1 cellular context compared by ENCODE assay signal in genomic region chr12:4273651-4274395, GRCh38.
TF ChIP-seq lines count a peak whose summit lies in the region.

CCND2 (plus strand) TSS chr12:4273762; CDS start chr12:4274041, 279 bp downstream.

TF ChIP-seq in GM12878, 131 proteins besides CTCF, POLR2A, EP300 and RAD21 (continued from another document and continues in another):
- TF ChIP-seq RELB (IDR thresholded peaks at IDR 0.05; ENCODE audit: low read depth) (peak; percentile 15; the same call in 1 of the 2 replicates), TAF1 (IDR thresholded peaks at IDR 0.05; ENCODE audit: borderline replicate concordance, low read depth, low read length) (peak; percentile 86), ELK1 (IDR thresholded peaks at IDR 0.05; ENCODE audit: low read depth, low read length) (no peak), KAT2A (conservative IDR thresholded peaks at IDR 0.05; ENCODE audit: control insufficient read depth, low read depth, low read length) (no peak), POU2F2 (IDR thresholded peaks at IDR 0.05; ENCODE audit: borderline replicate concordance, low read depth, low read length) (peak; percentile 81), ZNF687 (IDR thresholded peaks at IDR 0.05) (peak; percentile 82), ZBTB40 (IDR thresholded peaks at IDR 0.05; ENCODE audit: borderline replicate concordance) (no peak), RCOR1 (conservative IDR thresholded peaks at IDR 0.05; ENCODE audit: low read depth, low read length) (no peak), PML (IDR thresholded peaks at IDR 0.05; ENCODE audit: low read length) (peak; percentile 51; the same call in 1 of the 2 replicates), IKZF1 (conservative IDR thresholded peaks at IDR 0.05) (peak; percentile 51), MEF2B (IDR thresholded peaks at IDR 0.05; ENCODE audit: partially characterized antibody, poor library complexity, severe bottlenecking) (no peak), ZBED1 (IDR thresholded peaks at IDR 0.05; ENCODE audit: borderline replicate concordance) (0 out of 2 replicates have a peak, but pooled peaks have one; percentile 38), PBX3 (IDR thresholded peaks at IDR 0.05; ENCODE audit: insufficient replicate concordance, low read depth, low read length) (no peak), HSF1 (IDR thresholded peaks at IDR 0.05; ENCODE audit: low read depth, low read length) (no peak), TBL1XR1 (IDR thresholded peaks at IDR 0.05; ENCODE audit: low read depth, low read length) (no peak), JUNB (IDR thresholded peaks at IDR 0.05) (peak; percentile 7; the same call in 1 of the 2 replicates), E2F8 (IDR thresholded peaks at IDR 0.05; ENCODE audit: low read depth, partially characterized antibody) (no peak), SIX5 (IDR thresholded peaks at IDR 0.05; ENCODE audit: low read depth, low read length, severe bottlenecking) (no peak), BCLAF1 (IDR thresholded peaks at IDR 0.05) (no peak), CREB1 (IDR thresholded peaks at IDR 0.05; ENCODE audit: low read depth) (peak; percentile 73; the same call in 1 of the 2 replicates), RAD51 (IDR thresholded peaks at IDR 0.05) (no peak), RELA (IDR thresholded peaks at IDR 0.05; ENCODE audit: borderline replicate concordance, partially characterized antibody) (peak; percentile 55), RBBP5 (conservative IDR thresholded peaks at IDR 0.05) (no peak), ZNF274 (IDR thresholded peaks at IDR 0.05; ENCODE audit: insufficient read depth, insufficient read length) (no peak), ZNF384 (IDR thresholded peaks at IDR 0.05; ENCODE audit: borderline replicate concordance, low read depth, low read length) (no peak), ZNF207 (IDR thresholded peaks at IDR 0.05; ENCODE audit: borderline replicate concordance) (no peak), CREM (IDR thresholded peaks at IDR 0.05; ENCODE audit: low read depth) (peak; percentile 50; the same call in 1 of the 2 replicates), NKRF (conservative IDR thresholded peaks at IDR 0.05) (peak; percentile 55; the same call in 1 of the 2 replicates), MYB (IDR thresholded peaks at IDR 0.05; ENCODE audit: borderline replicate concordance, low read depth, low read length) (no peak), PKNOX1 (IDR thresholded peaks at IDR 0.05) (no peak), HCFC1 (IDR thresholded peaks at IDR 0.05; ENCODE audit: low read length) (no peak)
